Comparison of ENCODE assay signal across 10 cellular contexts in the genomic region with DNA sequence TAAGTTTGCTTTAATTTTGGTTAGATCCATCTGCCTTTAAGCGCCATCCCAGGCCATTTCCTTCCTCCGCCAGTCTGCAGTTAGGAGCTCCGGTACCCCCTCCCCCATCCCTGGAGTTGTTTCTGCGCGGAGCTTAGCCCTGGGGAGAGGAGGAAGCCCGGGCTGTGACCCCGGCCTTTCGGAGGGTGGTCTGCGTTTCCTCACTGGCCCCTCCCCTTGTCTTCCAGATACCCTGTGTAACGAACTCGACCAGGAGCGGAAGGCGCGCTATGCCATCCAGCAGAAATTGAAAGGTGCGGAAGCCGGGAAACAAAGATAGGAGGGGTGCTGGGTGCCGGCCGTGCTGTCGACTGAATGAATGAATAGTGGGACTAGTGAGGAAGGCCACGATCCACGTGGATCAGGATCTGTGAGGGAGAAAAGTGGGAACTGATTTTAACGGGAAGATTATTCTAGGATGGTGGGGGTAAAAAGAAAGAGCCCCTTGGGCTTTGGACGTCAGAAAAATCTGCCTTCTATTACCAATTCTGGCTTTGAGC. TPM values are rescaled to one million over a fixed set of nuclear protein-coding genes. Genes with fewer than 3 reads are reported as not detected.
A peak's percentile ranks its signal among the peaks of the same experiment; 100 is the strongest.
DNase-seq lines count a peak whose midpoint lies in the region; ATAC-seq and TF ChIP-seq lines count a peak whose summit lies in the region.
"Had no signal": no experiment of that assay in that cellular context is flagged by ENCODE, and none has a peak within 500 bp of the region (broad histone marks: within the 10 kb centered on the region; RNA-seq: fewer than 3 reads in every experiment).

No MANE protein-coding gene starts in this region.

- H3K36me3 ChIP-seq in heart left ventricle: no peaks in the 10 kb centered on the region
- H3K36me3 ChIP-seq in subcutaneous abdominal adipose tissue (ENCODE audit: control insufficient read depth in 5 of 5, insufficient read depth in 5 of 5, low read length in 5 of 5): no peaks in the 10 kb centered on the region

- peak overlapping the region in 11 of 12 donors; percentile 20 to 57 (median 41) for H3K4me3 ChIP-seq in heart left ventricle
- H3K4me3 ChIP-seq in subcutaneous abdominal adipose tissue (ENCODE audit: low read depth in 1 of 5, low read length in 5 of 5): peak overlapping the region; percentile 27 to 68 (median 63)

- H3K9me3 ChIP-seq in heart left ventricle (no peaks in the 10 kb centered on the region), subcutaneous abdominal adipose tissue (ENCODE audit: control insufficient read depth in 5 of 5, low read length in 5 of 5) (no peaks in the 10 kb centered on the region)

- peaks cover 52% of the 10 kb centered on the region for H3K4me1 Mint-ChIP-seq in activated CD8-positive, alpha-beta T cell treated with anti-CD3 and anti-CD28 coated beads, Interleukin-2, amount 10 ng/mL, durations not matched to agents 7 days and 5 days (ENCODE audit: low read depth)

- no peak overlapping the region for H3K27ac ChIP-seq in heart left ventricle
- H3K27ac ChIP-seq in subcutaneous abdominal adipose tissue (ENCODE audit: low read depth, low read length): no peak overlapping the region

- CTCF ChIA-PET in activated CD8-positive, alpha-beta T cell treated with anti-CD3 and anti-CD28 coated beads, Interleukin-2, amount 10 ng/mL, durations not matched to agents 7 days and 5 days (lab: Charles Lee): interaction anchor here (1.0 to 2.4 kb wide), 4 partner anchors 46 to 376 kb away, joined by 3 to 13 read pairs (median 9); no protein-coding TSS in a partner anchor

- H3K27me3 ChIP-seq in heart left ventricle: peaks cover 59 to 83% (median 80%) of the 10 kb centered on the region in 9 donors
- peaks cover 60 to 76% (median 69%) of the 10 kb centered on the region in 5 donors for H3K27me3 ChIP-seq in subcutaneous abdominal adipose tissue (ENCODE audit: control insufficient read depth in 5 of 5, insufficient read depth in 4 of 5, low read length in 5 of 5)

- POLR2A ChIA-PET in activated CD8-positive, alpha-beta T cell treated with anti-CD3 and anti-CD28 coated beads, Interleukin-2, amount 10 ng/mL, durations not matched to agents 7 days and 5 days (lab: Charles Lee): interaction anchor here (0.9 kb wide), 1 partner anchor 12 kb away, joined by 3 read pairs; no protein-coding TSS in a partner anchor

- peak overlapping the region; percentile 66 for H3K4me3 Mint-ChIP-seq in activated CD8-positive, alpha-beta T cell treated with anti-CD3 and anti-CD28 coated beads, Interleukin-2, amount 10 ng/mL, durations not matched to agents 7 days and 5 days

- H3K27me3 Mint-ChIP-seq in activated CD8-positive, alpha-beta T cell treated with anti-CD3 and anti-CD28 coated beads, Interleukin-2, amount 10 ng/mL, durations not matched to agents 7 days and 5 days (ENCODE audit: low read depth): peaks cover 83% of the 10 kb centered on the region

- ATAC-seq in heart left ventricle: no peak
- ATAC-seq in Right ventricle myocardium superior (ENCODE audit: poor library complexity): no peak
- ATAC-seq in activated CD8-positive, alpha-beta T cell treated with anti-CD3 and anti-CD28 coated beads, Interleukin-2, amount 10 ng/mL, durations not matched to agents 7 days and 5 days: no peak
- ATAC-seq in left colon: peak; percentile 14

- H3K27ac Mint-ChIP-seq in activated CD8-positive, alpha-beta T cell treated with anti-CD3 and anti-CD28 coated beads, Interleukin-2, amount 10 ng/mL, durations not matched to agents 7 days and 5 days: no peak overlapping the region

- intact Hi-C loops in heart left ventricle (cut with DNase I): loop anchor here in 9 of 10 donors (2.0 to 10.0 kb wide), 6 partner anchors 288 to 888 kb away; partner anchors contain the start of genes MAP2K5 (in 2 of the 9) and C15orf61 (in 1 of the 9)
- intact Hi-C loops in Right ventricle myocardium superior (cut with DNase I): loop anchor here (10.0 kb wide), 1 partner anchor 888 kb away; no protein-coding TSS in a partner anchor
- intact Hi-C loops in left colon (cut with DNase I, micrococcal nuclease): no loop called here

- DNase-seq in heart left ventricle: no peak
- DNase-seq in Right ventricle myocardium superior: no peak
- no peak for DNase-seq in activated CD8-positive, alpha-beta T cell treated with anti-CD3 and anti-CD28 coated beads, Interleukin-2, amount 10 ng/mL, durations not matched to agents 7 days and 5 days
- no peak for DNase-seq in left colon
- DNase-seq in NCI-H1930 (lab: John Stamatoyannopoulos, UW): no peak
- DNase-seq in NCI-H2171 (lab: John Stamatoyannopoulos, UW): no peak
- no peak for DNase-seq in stimulated activated CD4-positive, alpha-beta T cell treated with anti-CD3 and anti-CD28 coated beads, Interleukin-2, amount 100 ng/mL, for 48 hours
- DNase-seq: NCI-H2227 treated with DMSO at 0.1 percent for 48 hours had no signal

- TF ChIP-seq CTCF in heart left ventricle (IDR thresholded peaks at IDR 0.05): no peak

- WGBS in heart left ventricle, 4 donors: 2 to 4% (median 3%) methylated on average over 23 of the region's 23 CpGs

- H3K36me3 Mint-ChIP-seq in activated CD8-positive, alpha-beta T cell treated with anti-CD3 and anti-CD28 coated beads, Interleukin-2, amount 10 ng/mL, durations not matched to agents 7 days and 5 days (ENCODE audit: low read depth): peaks cover 2% of the 10 kb centered on the region

- H3K9ac ChIP-seq in subcutaneous abdominal adipose tissue (ENCODE audit: low read length in 5 of 5): no peak overlapping the region

- no peak for TF ChIP-seq POLR2A in heart left ventricle (IDR thresholded peaks at IDR 0.05)

- H3K9me3 Mint-ChIP-seq in activated CD8-positive, alpha-beta T cell treated with anti-CD3 and anti-CD28 coated beads, Interleukin-2, amount 10 ng/mL, durations not matched to agents 7 days and 5 days (ENCODE audit: insufficient read depth): no peaks in the 10 kb centered on the region

- H3K4me1 ChIP-seq in heart left ventricle (peaks cover 2 to 64% (median 51%) of the 10 kb centered on the region in 12 donors), subcutaneous abdominal adipose tissue (ENCODE audit: control insufficient read depth in 5 of 5, insufficient read depth in 5 of 5, low read length in 5 of 5) (peaks cover 1 to 55% (median 51%) of the 10 kb centered on the region in 5 donors)

RNA-seq across cellular contexts. Expression of gene RNU6-1, which starts 6.8 kb away (rescaled TPM):
- not detected for total RNA-seq in heart left ventricle
- polyA plus RNA-seq in heart left ventricle: not detected
- not detected for total RNA-seq in Right ventricle myocardium superior
- not detected for total RNA-seq in activated CD8-positive, alpha-beta T cell treated with anti-CD3 and anti-CD28 coated beads, Interleukin-2, amount 10 ng/mL, durations not matched to agents 7 days and 5 days
- total RNA-seq in left colon: not detected
- total RNA-seq: Daoy had no signal

RNA-seq across cellular contexts. Expression of gene SKOR1, which starts 7.7 kb away (rescaled TPM):
- under 1 TPM in 7 of 9 donors, not detected in 2; 0.07 to 0.27 (median 0.18) TPM for total RNA-seq in heart left ventricle
- polyA plus RNA-seq in heart left ventricle: under 1 TPM; 0.23 to 0.26 TPM
- 0.11 TPM for total RNA-seq in Right ventricle myocardium superior
- total RNA-seq in activated CD8-positive, alpha-beta T cell treated with anti-CD3 and anti-CD28 coated beads, Interleukin-2, amount 10 ng/mL, durations not matched to agents 7 days and 5 days: under 1 TPM; 0.21 to 0.32 TPM
- total RNA-seq in left colon: under 1 TPM; 0.47 to 0.49 TPM
- total RNA-seq: Daoy had no signal

Comparison
In these comparisons a context has a peak if more than half of its experiments do, and no peak if none do; other contexts are left out.
1. intact Hi-C loops: an anchor here in heart left ventricle (2.0 to 10.0 kb wide) and Right ventricle myocardium superior (10.0 kb wide); none called in left colon.